24 cellular contexts compared by ENCODE assay signal in the genomic region with DNA sequence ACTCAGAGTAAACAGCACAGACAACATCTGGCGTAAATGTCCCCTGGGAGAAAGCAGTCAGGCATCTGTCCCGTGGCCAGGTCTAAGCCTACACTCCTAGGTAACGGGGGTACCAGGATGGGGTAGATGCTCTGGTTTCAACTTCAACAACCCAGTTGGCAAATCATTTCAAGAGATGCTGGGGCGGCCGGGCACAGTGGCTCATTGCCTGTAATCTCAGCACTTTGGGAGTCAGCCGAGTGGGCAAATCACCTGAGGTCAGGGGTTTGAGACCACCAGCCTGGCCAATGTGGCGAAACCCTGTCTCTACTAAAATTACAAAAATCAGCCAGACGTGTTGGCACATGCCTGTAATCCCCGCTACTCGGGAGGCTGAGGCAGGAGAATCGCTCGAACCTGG. TPM values are rescaled to one million over a fixed set of nuclear protein-coding genes. Genes with fewer than 3 reads are reported as not detected.
DNase-seq lines count a peak whose midpoint lies in the region; ATAC-seq and TF ChIP-seq lines count a peak whose summit lies in the region.
"Had no signal": no experiment of that assay in that cellular context is flagged by ENCODE, and none has a peak within 500 bp of the region (broad histone marks: within the 10 kb centered on the region; RNA-seq: fewer than 3 reads in every experiment).

No MANE protein-coding gene starts in this region.

- no peak overlapping the region for H3K4me3 ChIP-seq in lower lobe of right lung
- H3K4me3 ChIP-seq: hepatocyte had no signal

- H3K4me3 Mint-ChIP-seq in activated naive CD8-positive, alpha-beta T cell, result no peak overlapping the region
- no peak overlapping the region for H3K4me3 Mint-ChIP-seq in activated naive CD8-positive, alpha-beta T cell treated with anti-CD3 and anti-CD28 coated beads, Interleukin-2, amount 50 U/mL, for 24 hours
- H3K4me3 Mint-ChIP-seq in activated naive CD8-positive, alpha-beta T cell treated with anti-CD3 and anti-CD28 coated beads for 36 hours, result no peak overlapping the region
- H3K4me3 Mint-ChIP-seq in stimulated activated effector memory CD8-positive, alpha-beta T cell treated with anti-CD3 and anti-CD28 coated beads, Interleukin-12 subunit alpha, Interleukin-12 subunit beta, amount 100 ng/mL, for 72 hours, result peak overlapping the region; percentile 32
- H3K4me3 Mint-ChIP-seq: activated T-helper 1 cell treated with anti-CD3 and anti-CD28 coated beads, Interleukin-12 subunit alpha, Interleukin-12 subunit beta, Interleukin-2, Interleukin-4 antibody, amounts not matched to agents 30 ng/mL and 10 ng/mL and 1 ng/mL, durations not matched to agents 14 hours and 24 hours and 36 hours; stimulated activated naive CD8-positive, alpha-beta T cell treated with anti-CD3 and anti-CD28 coated beads, Interleukin-15, Interleukin-2, amounts not matched to agents 100 ng/mL and 50 ng/mL, for 24 hours had no signal

- no peaks in the 10 kb centered on the region for H3K36me3 Mint-ChIP-seq in activated naive CD8-positive, alpha-beta T cell
- H3K36me3 Mint-ChIP-seq in activated naive CD8-positive, alpha-beta T cell treated with anti-CD3 and anti-CD28 coated beads, Interleukin-2, amount 50 U/mL, for 24 hours (ENCODE audit: low read depth), result peaks cover 25% of the 10 kb centered on the region
- H3K36me3 Mint-ChIP-seq in activated naive CD8-positive, alpha-beta T cell treated with anti-CD3 and anti-CD28 coated beads for 36 hours, result peaks cover 40% of the 10 kb centered on the region
- H3K36me3 Mint-ChIP-seq in stimulated activated effector memory CD8-positive, alpha-beta T cell treated with anti-CD3 and anti-CD28 coated beads, Interleukin-12 subunit alpha, Interleukin-12 subunit beta, amount 100 ng/mL, for 72 hours, result peaks cover 62% of the 10 kb centered on the region

- TF ChIP-seq CTCF in lower lobe of right lung (IDR thresholded peaks at IDR 0.05), result no peak

- H3K27me3 ChIP-seq in lower lobe of right lung (ENCODE audit: low read depth), result peaks cover 14% of the 10 kb centered on the region
- H3K27me3 ChIP-seq: hepatocyte had no signal

- H3K36me3 ChIP-seq in lower lobe of right lung, result peaks cover 5% of the 10 kb centered on the region

- intact Hi-C loops in lower lobe of right lung (cut with DNase I), result no loop called here

- peaks cover 66% of the 10 kb centered on the region for H3K4me1 ChIP-seq in lower lobe of right lung
- H3K4me1 ChIP-seq: foreskin keratinocyte had no signal

- no peaks in the 10 kb centered on the region for H3K9me3 Mint-ChIP-seq in activated naive CD8-positive, alpha-beta T cell (ENCODE audit: low read depth)
- no peaks in the 10 kb centered on the region for H3K9me3 Mint-ChIP-seq in activated naive CD8-positive, alpha-beta T cell treated with anti-CD3 and anti-CD28 coated beads, Interleukin-2, amount 50 U/mL, for 24 hours
- H3K9me3 Mint-ChIP-seq in activated naive CD8-positive, alpha-beta T cell treated with anti-CD3 and anti-CD28 coated beads for 36 hours, result no peaks in the 10 kb centered on the region
- H3K9me3 Mint-ChIP-seq in stimulated activated effector memory CD8-positive, alpha-beta T cell treated with anti-CD3 and anti-CD28 coated beads, Interleukin-12 subunit alpha, Interleukin-12 subunit beta, amount 100 ng/mL, for 72 hours, result no peaks in the 10 kb centered on the region
- H3K9me3 Mint-ChIP-seq: activated T-helper 1 cell treated with anti-CD3 and anti-CD28 coated beads, Interleukin-12 subunit alpha, Interleukin-12 subunit beta, Interleukin-2, Interleukin-4 antibody, amounts not matched to agents 30 ng/mL and 10 ng/mL and 1 ng/mL, durations not matched to agents 14 hours and 24 hours and 36 hours; stimulated activated naive CD8-positive, alpha-beta T cell treated with anti-CD3 and anti-CD28 coated beads, Interleukin-15, Interleukin-2, amounts not matched to agents 100 ng/mL and 50 ng/mL, for 24 hours had no signal

- ATAC-seq in activated naive CD8-positive, alpha-beta T cell treated with anti-CD3 and anti-CD28 coated beads, Interleukin-2, amount 50 U/mL, for 24 hours, result no peak
- no peak for ATAC-seq in stimulated activated effector memory CD8-positive, alpha-beta T cell treated with anti-CD3 and anti-CD28 coated beads, Interleukin-12 subunit alpha, Interleukin-12 subunit beta, amount 100 ng/mL, for 72 hours
- ATAC-seq in lower lobe of right lung, result no peak
- no peak for ATAC-seq in HG03139 (IDR thresholded peaks at IDR 0.05; ENCODE audit: unreplicated experiment)
- ATAC-seq: foreskin keratinocyte, left lobe of liver, Right ventricle myocardium inferior had no signal

- peaks cover 58% of the 10 kb centered on the region for H3K4me1 Mint-ChIP-seq in activated naive CD8-positive, alpha-beta T cell (ENCODE audit: low read depth)
- H3K4me1 Mint-ChIP-seq in activated naive CD8-positive, alpha-beta T cell treated with anti-CD3 and anti-CD28 coated beads, Interleukin-2, amount 50 U/mL, for 24 hours, result peaks cover 65% of the 10 kb centered on the region
- H3K4me1 Mint-ChIP-seq in activated naive CD8-positive, alpha-beta T cell treated with anti-CD3 and anti-CD28 coated beads for 36 hours, result peaks cover 60% of the 10 kb centered on the region
- peaks cover 43% of the 10 kb centered on the region for H3K4me1 Mint-ChIP-seq in stimulated activated effector memory CD8-positive, alpha-beta T cell treated with anti-CD3 and anti-CD28 coated beads, Interleukin-12 subunit alpha, Interleukin-12 subunit beta, amount 100 ng/mL, for 72 hours

- no peak for DNase-seq in activated naive CD8-positive, alpha-beta T cell treated with anti-CD3 and anti-CD28 coated beads, Interleukin-2, amount 50 U/mL, for 24 hours
- DNase-seq in NCI-H2171 (lab: John Stamatoyannopoulos, UW), result peak; percentile 66
- DNase-seq in activated naive CD8-positive, alpha-beta T cell treated with anti-CD3 and anti-CD28 coated beads for 36 hours, result no peak
- no peak for DNase-seq in stimulated activated effector memory CD8-positive, alpha-beta T cell treated with anti-CD3 and anti-CD28 coated beads, Interleukin-12 subunit alpha, Interleukin-12 subunit beta, amount 100 ng/mL, for 72 hours (ENCODE audit: low spot score in 2 of 2)
- no peak for DNase-seq in lower lobe of right lung
- DNase-seq in stimulated activated CD4-positive, alpha-beta T cell treated with anti-CD3 and anti-CD28 coated beads, Interleukin-2, amount 100 ng/mL, for 48 hours, result no peak
- DNase-seq: activated CD4-positive, CD25-positive, alpha-beta regulatory T cell; cerebellar nuclear complex; DMS153; effector CD4-positive, alpha-beta T cell; foreskin keratinocyte; NCI-H1048; NCI-H1694 treated with DMSO at 0.1 percent for 48 hours; OCI-M1; stimulated activated CD4-positive, alpha-beta T cell treated with anti-CD3 and anti-CD28 coated beads, Interleukin-4, amount 100 ng/mL, for 4 hours; T1000 had no signal

- H3K27ac Mint-ChIP-seq in activated naive CD8-positive, alpha-beta T cell, result peak overlapping the region; percentile 95
- no peak overlapping the region for H3K27ac Mint-ChIP-seq in activated naive CD8-positive, alpha-beta T cell treated with anti-CD3 and anti-CD28 coated beads, Interleukin-2, amount 50 U/mL, for 24 hours
- H3K27ac Mint-ChIP-seq in activated naive CD8-positive, alpha-beta T cell treated with anti-CD3 and anti-CD28 coated beads for 36 hours, result peak overlapping the region; percentile 6
- no peak overlapping the region for H3K27ac Mint-ChIP-seq in stimulated activated effector memory CD8-positive, alpha-beta T cell treated with anti-CD3 and anti-CD28 coated beads, Interleukin-12 subunit alpha, Interleukin-12 subunit beta, amount 100 ng/mL, for 72 hours

- no peaks in the 10 kb centered on the region for H3K9me3 ChIP-seq in lower lobe of right lung

- H3K27me3 Mint-ChIP-seq in activated naive CD8-positive, alpha-beta T cell, result no peaks in the 10 kb centered on the region
- H3K27me3 Mint-ChIP-seq in activated naive CD8-positive, alpha-beta T cell treated with anti-CD3 and anti-CD28 coated beads, Interleukin-2, amount 50 U/mL, for 24 hours, result no peaks in the 10 kb centered on the region
- H3K27me3 Mint-ChIP-seq in activated naive CD8-positive, alpha-beta T cell treated with anti-CD3 and anti-CD28 coated beads for 36 hours, result no peaks in the 10 kb centered on the region
- H3K27me3 Mint-ChIP-seq: stimulated activated naive CD8-positive, alpha-beta T cell treated with anti-CD3 and anti-CD28 coated beads, Interleukin-15, Interleukin-2, amounts not matched to agents 100 ng/mL and 50 ng/mL, for 24 hours had no signal

- H3K27ac ChIP-seq in lower lobe of right lung, result no peak overlapping the region
- H3K27ac ChIP-seq: foreskin keratinocyte, hepatocyte, HL-60 had no signal

RNA-seq across cellular contexts. Expression of a gene that starts 12.3 kb away (rescaled TPM):
- 10 to 100 TPM; 76.8 to 77.1 TPM for total RNA-seq in activated naive CD8-positive, alpha-beta T cell treated with anti-CD3 and anti-CD28 coated beads for 36 hours
- total RNA-seq in lower lobe of right lung, result 78.2 TPM

Comparison
In these comparisons a context has a peak if more than half of its experiments do, and no peak if none do; other contexts are left out.
1. H3K27ac Mint-ChIP-seq: peak in activated naive CD8-positive, alpha-beta T cell (single experiment) and activated naive CD8-positive, alpha-beta T cell treated with anti-CD3 and anti-CD28 coated beads for 36 hours (single experiment); none in activated naive CD8-positive, alpha-beta T cell treated with anti-CD3 and anti-CD28 coated beads, Interleukin-2, amount 50 U/mL, for 24 hours (single experiment) and stimulated activated effector memory CD8-positive, alpha-beta T cell treated with anti-CD3 and anti-CD28 coated beads, Interleukin-12 subunit alpha, Interleukin-12 subunit beta, amount 100 ng/mL, for 72 hours (single experiment).